In genomic region chr2:177784449-177784845, GRCh38 we compare ENCODE assay signal across 8 cellular contexts.
DNase-seq lines count a peak whose midpoint lies in the region; ATAC-seq and TF ChIP-seq lines count a peak whose summit lies in the region.

No MANE protein-coding gene starts in this region.

- no peak overlapping the region for H3K4me3 ChIP-seq in body of pancreas

- no peak for TF ChIP-seq CTCF in body of pancreas (IDR thresholded peaks at IDR 0.05)
- no peak for TF ChIP-seq CTCF in progenitor cell of endocrine pancreas (IDR thresholded peaks at IDR 0.05; ENCODE audit: unreplicated experiment)

- ATAC-seq in GM18867 (IDR thresholded peaks at IDR 0.05; ENCODE audit: unreplicated experiment): peak; percentile 63
- peak; percentile 37 for ATAC-seq in HG03280 (IDR thresholded peaks at IDR 0.05; ENCODE audit: unreplicated experiment)
- ATAC-seq in body of pancreas: peak; percentile 40

- no peaks in the 10 kb centered on the region for H3K27me3 ChIP-seq in body of pancreas

- no peaks in the 10 kb centered on the region for H3K27me3 Mint-ChIP-seq in progenitor cell of endocrine pancreas

- H3K27ac ChIP-seq in body of pancreas: peak overlapping the region in 1 of 4 donors; percentile 50

- H3K27ac Mint-ChIP-seq in progenitor cell of endocrine pancreas: peak overlapping the region; percentile 19

- H3K4me1 ChIP-seq in body of pancreas: no peaks in the 10 kb centered on the region

- no peak overlapping the region for H3K4me3 Mint-ChIP-seq in progenitor cell of endocrine pancreas (ENCODE audit: low read depth)

- no peak for TF ChIP-seq POLR2A in body of pancreas (IDR thresholded peaks at IDR 0.05)

- no peaks in the 10 kb centered on the region for H3K36me3 ChIP-seq in body of pancreas (replicated peaks in 1 of 2; ENCODE audit: insufficient read depth in 1 of 2, low read depth in 2 of 2)

- DNase-seq in body of pancreas (peak in 1 of 4 donors; percentile 14), progenitor cell of endocrine pancreas (ENCODE audit: low spot score, unreplicated experiment) (no peak), NCI-H146 treated with DMSO at 0.1 percent for 48 hours (lab: John Stamatoyannopoulos, UW; ENCODE audit: unreplicated experiment) (no peak), HPDE6-E6E7 (ENCODE audit: extremely low spot score) (no peak), UCSD-AML1 (lab: John Stamatoyannopoulos, UW; ENCODE audit: unreplicated experiment) (no peak), NOMO-1 (lab: John Stamatoyannopoulos, UW; ENCODE audit: unreplicated experiment in 2 of 2) (no peak)

- no peaks in the 10 kb centered on the region for H3K9me3 ChIP-seq in body of pancreas

- peaks cover 8% of the 10 kb centered on the region for H3K9me3 Mint-ChIP-seq in progenitor cell of endocrine pancreas (ENCODE audit: low read depth)

- peaks cover 3% of the 10 kb centered on the region for H3K36me3 Mint-ChIP-seq in progenitor cell of endocrine pancreas (ENCODE audit: insufficient read depth)

- peaks cover 6% of the 10 kb centered on the region for H3K4me1 Mint-ChIP-seq in progenitor cell of endocrine pancreas (ENCODE audit: low read depth)

- intact Hi-C loops in body of pancreas (cut with DNase I): no loop called here
